ENCODE assay signal across 8 cellular contexts in the genomic region with DNA sequence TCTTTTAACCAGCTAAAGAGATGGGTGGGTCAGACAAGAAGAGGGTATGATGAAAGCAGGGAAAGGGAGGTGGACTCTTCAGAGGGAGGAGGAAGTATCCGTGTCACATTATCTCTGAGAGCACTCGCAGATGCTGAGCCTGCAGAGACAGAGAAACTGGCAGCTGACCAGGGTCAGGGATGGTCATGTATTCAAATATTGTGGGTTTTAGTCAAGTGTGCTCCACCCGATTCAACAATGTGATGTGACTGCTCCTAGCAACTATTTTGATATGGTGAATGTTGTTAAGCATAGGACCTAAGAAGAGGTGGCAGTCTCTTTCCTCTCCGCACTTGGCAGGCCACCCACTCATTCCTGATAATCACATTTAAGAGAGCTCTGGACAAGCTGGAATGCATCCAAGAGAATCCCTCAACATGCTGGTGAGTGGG. TPM values are rescaled to one million over a fixed set of nuclear protein-coding genes. Genes with fewer than 3 reads are reported as not detected.
DNase-seq lines count a peak whose midpoint lies in the region; ATAC-seq lines count a peak whose summit lies in the region.

No MANE protein-coding gene starts in this region.

- H3K27me3 Mint-ChIP-seq in stimulated activated naive CD8-positive, alpha-beta T cell treated with anti-CD3 and anti-CD28 coated beads, Interleukin-15, Interleukin-2, amounts not matched to agents 100 ng/mL and 50 ng/mL, for 24 hours, result no peaks in the 10 kb centered on the region
- peaks cover 25 to 36% (median 33%) of the 10 kb centered on the region in 3 donors for H3K27me3 Mint-ChIP-seq in naive B cell

- H3K4me1 Mint-ChIP-seq in stimulated activated naive CD8-positive, alpha-beta T cell treated with anti-CD3 and anti-CD28 coated beads, Interleukin-15, Interleukin-2, amounts not matched to agents 100 ng/mL and 50 ng/mL, for 24 hours (ENCODE audit: low read depth), result peaks cover 31% of the 10 kb centered on the region
- peaks cover 12 to 21% (median 15%) of the 10 kb centered on the region in 3 donors for H3K4me1 Mint-ChIP-seq in naive B cell

- H3K27ac ChIP-seq in caudate nucleus (ENCODE audit: low read depth, low read length), result peak overlapping the region; percentile 96

- H3K36me3 Mint-ChIP-seq in stimulated activated naive CD8-positive, alpha-beta T cell treated with anti-CD3 and anti-CD28 coated beads, Interleukin-15, Interleukin-2, amounts not matched to agents 100 ng/mL and 50 ng/mL, for 24 hours (ENCODE audit: low read depth), result peaks cover 4% of the 10 kb centered on the region
- H3K36me3 Mint-ChIP-seq in naive B cell, result no peaks in the 10 kb centered on the region

- H3K9me3 Mint-ChIP-seq in stimulated activated naive CD8-positive, alpha-beta T cell treated with anti-CD3 and anti-CD28 coated beads, Interleukin-15, Interleukin-2, amounts not matched to agents 100 ng/mL and 50 ng/mL, for 24 hours, result no peaks in the 10 kb centered on the region
- H3K9me3 Mint-ChIP-seq in naive B cell, result no peaks in the 10 kb centered on the region

- peak overlapping the region; percentile 77 for H3K4me3 Mint-ChIP-seq in stimulated activated naive CD8-positive, alpha-beta T cell treated with anti-CD3 and anti-CD28 coated beads, Interleukin-15, Interleukin-2, amounts not matched to agents 100 ng/mL and 50 ng/mL, for 24 hours
- peak overlapping the region; percentile 74 to 97 (median 92) for H3K4me3 Mint-ChIP-seq in naive B cell

- no peak overlapping the region for H3K27ac Mint-ChIP-seq in stimulated activated naive CD8-positive, alpha-beta T cell treated with anti-CD3 and anti-CD28 coated beads, Interleukin-15, Interleukin-2, amounts not matched to agents 100 ng/mL and 50 ng/mL, for 24 hours
- H3K27ac Mint-ChIP-seq in naive B cell, result peak overlapping the region in 1 of 6 donors; percentile 17

- no peak for DNase-seq in stimulated activated naive CD8-positive, alpha-beta T cell treated with anti-CD3 and anti-CD28 coated beads, Interleukin-15, Interleukin-2, amounts not matched to agents 100 U/mL and 50 U/mL, for 24 hours
- peak; percentile 57 to 61 for DNase-seq in NOMO-1 (lab: John Stamatoyannopoulos, UW; ENCODE audit: unreplicated experiment in 2 of 2)
- peak in 2 of 61 donors; percentile 19 to 29 for DNase-seq in caudate nucleus (lab: John Stamatoyannopoulos, UW)
- DNase-seq in naive B cell, result no peak
- no peak for DNase-seq in activated CD4-positive, alpha-beta T cell treated with anti-CD3 and anti-CD28 coated beads for 4 hours

- ATAC-seq in stimulated activated naive CD8-positive, alpha-beta T cell treated with anti-CD3 and anti-CD28 coated beads, Interleukin-15, Interleukin-2, amounts not matched to agents 100 U/mL and 50 U/mL, for 24 hours, result no peak
- ATAC-seq in naive B cell (ENCODE audit: low read depth in 2 of 2) (no peak), HG03159 (IDR thresholded peaks at IDR 0.05; ENCODE audit: unreplicated experiment) (no peak), HG03378 (IDR thresholded peaks at IDR 0.05; ENCODE audit: unreplicated experiment) (no peak)

RNA-seq across cellular contexts. Expression of gene CLIP4, which starts 1.3 kb away (rescaled TPM):
- 1 to 10 TPM; 1.7 to 3.3 (median 2.8) TPM for polyA plus RNA-seq in naive B cell (ENCODE audit: low read depth in 6 of 6)

RNA-seq across cellular contexts. Expression of gene PCARE, which starts 39.6 kb away (rescaled TPM):
- polyA plus RNA-seq in naive B cell (ENCODE audit: low read depth in 6 of 6), result not detected

Comparison
In these comparisons a context has a peak if more than half of its experiments do, and no peak if none do; other contexts are left out.
1. DNase-seq: peak in NOMO-1 (2 of 2); none in stimulated activated naive CD8-positive, alpha-beta T cell treated with anti-CD3 and anti-CD28 coated beads, Interleukin-15, Interleukin-2, amounts not matched to agents 100 U/mL and 50 U/mL, for 24 hours (single experiment), naive B cell (single experiment) and activated CD4-positive, alpha-beta T cell treated with anti-CD3 and anti-CD28 coated beads for 4 hours (0 of 2).